ENCODE assay signal across 10 cellular contexts in the genomic region with DNA sequence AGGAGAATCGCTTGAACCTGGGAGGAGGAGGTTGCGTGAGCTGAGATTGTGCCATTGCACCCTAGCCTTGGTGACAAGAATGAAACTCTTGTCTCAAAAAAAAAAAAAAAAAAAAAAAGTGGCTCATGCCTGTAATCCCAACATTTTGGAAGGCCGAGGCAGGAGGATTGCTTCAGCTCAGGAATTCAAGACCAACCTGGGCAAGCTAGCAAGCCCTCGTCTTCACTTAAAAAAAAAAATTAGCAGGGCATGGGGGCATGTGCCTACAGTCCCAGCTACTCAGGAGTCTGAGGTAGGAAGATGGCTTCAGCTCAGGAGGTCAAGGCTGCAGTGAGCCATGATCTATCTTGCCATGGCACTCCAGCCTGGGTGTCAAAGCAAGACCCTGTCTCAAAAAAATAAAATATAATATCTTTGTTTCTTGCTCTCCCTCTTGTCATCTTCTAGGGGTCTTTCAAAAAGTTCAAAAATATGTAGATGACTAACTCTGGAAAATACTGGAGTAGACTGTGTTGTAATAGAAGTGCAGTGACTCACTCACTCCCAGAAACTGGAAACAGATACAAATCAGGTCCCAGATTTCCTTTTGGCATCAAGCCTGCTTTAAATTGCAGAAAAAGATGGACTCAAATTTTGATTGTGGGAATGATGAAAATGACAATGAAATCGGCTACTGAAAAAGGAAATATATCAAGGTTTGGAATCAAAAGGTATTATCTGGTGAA. TPM values are rescaled to one million over a fixed set of nuclear protein-coding genes. Genes with fewer than 3 reads are reported as not detected.
DNase-seq lines count a peak whose midpoint lies in the region; ATAC-seq, FAIRE-seq and TF ChIP-seq lines count a peak whose summit lies in the region.
"Had no signal": no experiment of that assay in that cellular context is flagged by ENCODE, and none has a peak within 500 bp of the region (broad histone marks: within the 10 kb centered on the region; RNA-seq: fewer than 3 reads in every experiment).

No MANE protein-coding gene starts in this region.

- POLR2A ChIA-PET in BJ (lab: Charles Lee): no interaction called here

- TF ChIP-seq CTCF in BJ (IDR thresholded peaks at IDR 0.05; ENCODE audit: insufficient read depth, low read depth, low read length): no peak
- no peak for TF ChIP-seq CTCF in bronchial epithelial cell (IDR thresholded peaks at IDR 0.05; ENCODE audit: insufficient read depth, low read length, severe bottlenecking)
- TF ChIP-seq CTCF in body of pancreas (IDR thresholded peaks at IDR 0.05): no peak

- no peak overlapping the region for H2BK120ac ChIP-seq in mesenchymal stem cell (ENCODE audit: low read depth, low read length)

- no peak overlapping the region for H4K91ac ChIP-seq in mesenchymal stem cell (ENCODE audit: low read length)

- H3K9me3 ChIP-seq in mesenchymal stem cell (ENCODE audit: control insufficient read depth, low read length) (no peaks in the 10 kb centered on the region), body of pancreas (no peaks in the 10 kb centered on the region)

- H2BK5ac ChIP-seq in mesenchymal stem cell (ENCODE audit: low read depth, low read length, poor library complexity, severe bottlenecking): no peak overlapping the region

- CTCF ChIA-PET in BJ (lab: Yijun Ruan, JAX): interaction anchor here (0.8 to 6.3 kb wide), 2 partner anchors 12 to 17 kb away, joined by 3 to 29 read pairs; partner anchors contain the start of gene PPIL4

- H3K4me3 ChIP-seq in BJ (ENCODE audit: low read depth, low read length): no peak overlapping the region
- no peak overlapping the region for H3K4me3 ChIP-seq in bronchial epithelial cell (ENCODE audit: low read depth, low read length)
- H3K4me3 ChIP-seq in mesenchymal stem cell (ENCODE audit: insufficient read depth in 1 of 2, low read depth in 1 of 2, low read length in 2 of 2): no peak overlapping the region
- no peak overlapping the region for H3K4me3 ChIP-seq in body of pancreas

- H3K9ac ChIP-seq in mesenchymal stem cell (ENCODE audit: low read length): peak overlapping the region; percentile 35

- H3K27ac ChIP-seq in mesenchymal stem cell (ENCODE audit: low read length, poor library complexity, severe bottlenecking): no peak overlapping the region
- H3K27ac ChIP-seq in body of pancreas: peak overlapping the region in 1 of 4 donors; percentile 19

- peaks cover 12% of the 10 kb centered on the region for H3K79me1 ChIP-seq in mesenchymal stem cell (replicated peaks; ENCODE audit: low read length, poor library complexity, severe bottlenecking)

- H2BK12ac ChIP-seq in mesenchymal stem cell (ENCODE audit: low read length in 2 of 2): no peak overlapping the region

- DNase-seq in BJ (ENCODE audit: low read depth): peak; percentile 57
- peak; percentile 67 for DNase-seq in HTR-8/SVneo (ENCODE audit: insufficient read length, low spot score)
- peak; percentile 89 for DNase-seq in bronchial epithelial cell (ENCODE audit: low read depth)
- DNase-seq in mesenchymal stem cell: peak; percentile 88
- DNase-seq in activated CD8-positive, alpha-beta memory T cell treated with anti-CD3 and anti-CD28 coated beads, Interleukin-2, amount 50 U/mL, for 48 hours: no peak
- no peak for DNase-seq in body of pancreas
- DNase-seq: stimulated activated CD4-positive, alpha-beta T cell treated with anti-CD3 and anti-CD28 coated beads, Interleukin-15, amount 100 ng/mL, for 24 hours had no signal

- no peak overlapping the region for H2AFZ ChIP-seq in mesenchymal stem cell (ENCODE audit: low read depth, low read length)

- no peak overlapping the region for H4K8ac ChIP-seq in mesenchymal stem cell (ENCODE audit: low read length)

- WGBS in mesenchymal stem cell: 88% methylated on average over 5 of the region's 5 CpGs
- WGBS in body of pancreas, 2 donors: 76 to 78% methylated on average over 5 of the region's 5 CpGs

- H3K14ac ChIP-seq in mesenchymal stem cell (ENCODE audit: low read length in 2 of 2): no peak overlapping the region

- H2BK15ac ChIP-seq in mesenchymal stem cell (ENCODE audit: low read depth, poor library complexity, severe bottlenecking): no peak overlapping the region

- H3K4me1 ChIP-seq in mesenchymal stem cell (ENCODE audit: control insufficient read depth, insufficient read depth, low read depth, low read length) (peaks cover 1% of the 10 kb centered on the region), body of pancreas (peaks cover 12% of the 10 kb centered on the region)

- ATAC-seq in HG02759 (IDR thresholded peaks at IDR 0.05; ENCODE audit: unreplicated experiment) (no peak), GM19023 (IDR thresholded peaks at IDR 0.05; ENCODE audit: unreplicated experiment) (no peak), body of pancreas (no peak)

- TF ChIP-seq POLR2A in body of pancreas (IDR thresholded peaks at IDR 0.05): no peak

- no peak overlapping the region for H3K4me2 ChIP-seq in mesenchymal stem cell (ENCODE audit: low read length, poor library complexity, severe bottlenecking)

- H3K18ac ChIP-seq in mesenchymal stem cell (ENCODE audit: low read depth in 1 of 2, low read length in 2 of 2): no peak overlapping the region

- no peaks in the 10 kb centered on the region for H3K27me3 ChIP-seq in BJ (ENCODE audit: control insufficient read depth, insufficient read depth, low read length)
- H3K27me3 ChIP-seq in bronchial epithelial cell (ENCODE audit: control insufficient read depth, insufficient read depth, low read length): no peaks in the 10 kb centered on the region
- no peaks in the 10 kb centered on the region for H3K27me3 ChIP-seq in mesenchymal stem cell (ENCODE audit: control insufficient read depth in 1 of 2, insufficient read depth in 1 of 2, low read length in 2 of 2)
- no peaks in the 10 kb centered on the region for H3K27me3 ChIP-seq in body of pancreas

- H3K4ac ChIP-seq in mesenchymal stem cell (ENCODE audit: low read depth in 1 of 2, low read length in 2 of 2): no peak overlapping the region

- FAIRE-seq in HTR-8/SVneo (lab: Jason Lieb, UNC) (no peak), bronchial epithelial cell (lab: Jason Lieb, UNC) (no peak)
- FAIRE-seq: endometrium had no signal

- no peak overlapping the region for H2AK5ac ChIP-seq in mesenchymal stem cell (ENCODE audit: low read length, severe bottlenecking)

- no peaks in the 10 kb centered on the region for H3K36me3 ChIP-seq in BJ (ENCODE audit: control insufficient read depth, insufficient read depth, low read length)
- H3K36me3 ChIP-seq in bronchial epithelial cell (ENCODE audit: control insufficient read depth, insufficient read depth, low read length): no peaks in the 10 kb centered on the region
- no peaks in the 10 kb centered on the region for H3K36me3 ChIP-seq in mesenchymal stem cell (ENCODE audit: control insufficient read depth in 1 of 2, insufficient read depth in 2 of 2, low read depth in 1 of 2, low read length in 2 of 2)
- no peaks in the 10 kb centered on the region for H3K36me3 ChIP-seq in body of pancreas (replicated peaks in 1 of 2; ENCODE audit: insufficient read depth in 1 of 2, low read depth in 2 of 2)

- H3K23ac ChIP-seq in mesenchymal stem cell (ENCODE audit: low read length in 2 of 2): no peak overlapping the region

- intact Hi-C loops in body of pancreas (cut with DNase I): no loop called here

RNA-seq across cellular contexts. Expression of gene GINM1, which starts 2.8 kb away (rescaled TPM):
- 38.0 and 52.7 TPM in 2 replicates for polyA plus RNA-seq in BJ (2011; rRNA removed)
- 7.7 TPM in 2 replicates for polyA minus RNA-seq in BJ (2011; rRNA and poly(A)+ RNA removed)
- 30.8 and 41.2 TPM in 2 replicates for total RNA-seq in bronchial epithelial cell
- polyA plus RNA-seq in mesenchymal stem cell (2013, experiment 1 of 2): 82.1 TPM
- polyA plus RNA-seq in mesenchymal stem cell (2013, experiment 2 of 2): 81.6 TPM
- 10 to 100 TPM; 25.7 to 33.7 TPM for total RNA-seq in body of pancreas

RNA-seq across cellular contexts. Expression of gene PPIL4, which starts 17.5 kb away (rescaled TPM):
- polyA plus RNA-seq in BJ (2011; rRNA removed): 2.6 and 7.4 TPM in 2 replicates
- polyA minus RNA-seq in BJ (2011; rRNA and poly(A)+ RNA removed): 2.9 and 3.8 TPM in 2 replicates
- total RNA-seq in bronchial epithelial cell (19.7 and 26.2 TPM in 2 replicates), body of pancreas (10 to 100 TPM; 14.5 to 24.1 TPM)
- 41.9 TPM for polyA plus RNA-seq in mesenchymal stem cell (2013, experiment 1 of 2)
- polyA plus RNA-seq in mesenchymal stem cell (2013, experiment 2 of 2): 42.4 TPM

Comparison
In these comparisons a context has a peak if more than half of its experiments do, and no peak if none do; other contexts are left out.
1. DNase-seq: peak in BJ (single experiment), HTR-8/SVneo (single experiment), bronchial epithelial cell (single experiment) and mesenchymal stem cell (single experiment); none in activated CD8-positive, alpha-beta memory T cell treated with anti-CD3 and anti-CD28 coated beads, Interleukin-2, amount 50 U/mL, for 48 hours (single experiment) and body of pancreas (0 of 4).